Comparison of ENCODE assay signal across 1 cellular context in genomic region chr9:131601683-131602181, GRCh38.
TF ChIP-seq lines count a peak whose summit lies in the region.

No MANE protein-coding gene starts in this region.

TF ChIP-seq in HepG2, 621 proteins besides CTCF, POLR2A, EP300 and RAD21 (continued from another document and continues in another):
- TF ChIP-seq ZBTB40 (IDR thresholded peaks at IDR 0.05) (no peak), ZBTB40 (CRISPR knock-in tag; IDR thresholded peaks at IDR 0.05) (no peak; the same call in 1 of the 2 replicates), REST (IDR thresholded peaks at IDR 0.05; ENCODE audit: borderline replicate concordance in 1 of 2, low read depth in 1 of 2, low read length in 2 of 2) (no peak), ZNF691 (CRISPR knock-in tag; IDR thresholded peaks at IDR 0.05; ENCODE audit: borderline replicate concordance, low read depth) (no peak), DNMT3B (CRISPR knock-in tag; conservative IDR thresholded peaks at IDR 0.05) (no peak), FOXP4 (CRISPR knock-in tag; IDR thresholded peaks at IDR 0.05) (peak; percentile 80), KDM6A (CRISPR knock-in tag; IDR thresholded peaks at IDR 0.05; ENCODE audit: low read depth) (no peak), ZNF891 (CRISPR knock-in tag; IDR thresholded peaks at IDR 0.05) (no peak), DMTF1 (CRISPR knock-in tag; IDR thresholded peaks at IDR 0.05) (no peak), SAP130 (CRISPR knock-in tag; IDR thresholded peaks at IDR 0.05; ENCODE audit: low read depth) (peak; percentile 72), TBX2 (CRISPR knock-in tag; IDR thresholded peaks at IDR 0.05; ENCODE audit: borderline replicate concordance) (peak; percentile 62; the same call in 1 of the 2 replicates), TBP (CRISPR knock-in tag; IDR thresholded peaks at IDR 0.05) (no peak), ZBTB42 (CRISPR knock-in tag; IDR thresholded peaks at IDR 0.05) (no peak), HMGXB3 (CRISPR knock-in tag; IDR thresholded peaks at IDR 0.05; ENCODE audit: borderline replicate concordance) (no peak), ZBTB7B (CRISPR knock-in tag; IDR thresholded peaks at IDR 0.05) (peak; percentile 24; the same call in 1 of the 2 replicates), ATF1 (CRISPR knock-in tag; IDR thresholded peaks at IDR 0.05) (no peak), GABPA (IDR thresholded peaks at IDR 0.05; ENCODE audit: low read depth, low read length) (no peak), GABPA (CRISPR knock-in tag; IDR thresholded peaks at IDR 0.05; ENCODE audit: low read depth) (no peak), ZNF816 (CRISPR knock-in tag; IDR thresholded peaks at IDR 0.05; ENCODE audit: borderline replicate concordance) (no peak), ZNF513 (CRISPR knock-in tag; conservative IDR thresholded peaks at IDR 0.05) (no peak), HNF4A (CRISPR knock-in tag; IDR thresholded peaks at IDR 0.05) (peak; percentile 83), HIVEP1 (CRISPR knock-in tag; IDR thresholded peaks at IDR 0.05) (no peak), ELF1 (CRISPR knock-in tag; IDR thresholded peaks at IDR 0.05) (no peak), GLMP (CRISPR knock-in tag; IDR thresholded peaks at IDR 0.05; ENCODE audit: borderline replicate concordance) (no peak)
